ENCODE assay signal across 14 cellular contexts in genomic region chr5:149605354-149605997, GRCh38. TPM values are rescaled to one million over a fixed set of nuclear protein-coding genes. Genes with fewer than 3 reads are reported as not detected.
DNase-seq lines count a peak whose midpoint lies in the region; ATAC-seq, FAIRE-seq and TF ChIP-seq lines count a peak whose summit lies in the region.
"Had no signal": no experiment of that assay in that cellular context is flagged by ENCODE, and none has a peak within 500 bp of the region (broad histone marks: within the 10 kb centered on the region; RNA-seq: fewer than 3 reads in every experiment).

No MANE protein-coding gene starts in this region.

- H3K4me2 ChIP-seq in HCT116 (ENCODE audit: low read length), result peak overlapping the region; percentile 76
- H3K4me2 ChIP-seq in K562 (ENCODE audit: insufficient read depth, low read length), result peak overlapping the region; percentile 83

- peaks cover 0 to 7% of the 10 kb centered on the region in 2 donors for H3K9me3 Mint-ChIP-seq in stimulated activated naive CD8-positive, alpha-beta T cell treated with anti-CD3 and anti-CD28 coated beads, Interleukin-15, amount 100 ng/mL, for 72 hours

- no peak overlapping the region for H3K4me3 Mint-ChIP-seq in stimulated activated naive CD8-positive, alpha-beta T cell treated with anti-CD3 and anti-CD28 coated beads, Interleukin-15, amount 100 ng/mL, for 72 hours

- BruUV-seq in HCT116 (replicated peaks; lab: Mats Ljungman, UMichigan) (no TSS peak), K562 (replicated peaks; lab: Mats Ljungman, UMichigan) (no TSS peak)

- TF ChIP-seq EP300 in K562 (IDR thresholded peaks at IDR 0.05; ENCODE audit: low read length), result no peak

- H3K36me3 ChIP-seq in HCT116 (ENCODE audit: control insufficient read depth in 1 of 2, insufficient read depth in 2 of 2, low read length in 2 of 2) (peaks cover 0 to 7% of the 10 kb centered on the region in 2 experiments; a peak in 1 of 4 replicates), K562 (ENCODE audit: control insufficient read depth, insufficient read depth, low read length) (no peaks in the 10 kb centered on the region), mucosa of rectum (ENCODE audit: control insufficient read depth in 2 of 2, insufficient read depth in 2 of 2, low read length in 2 of 2) (peaks cover 16 to 21% of the 10 kb centered on the region in 2 donors)
- H3K36me3 ChIP-seq in effector memory CD4-positive, alpha-beta T cell (ENCODE audit: control insufficient read depth, insufficient read depth, low read length), result no peaks in the 10 kb centered on the region

- H3K4me1 Mint-ChIP-seq in stimulated activated naive CD8-positive, alpha-beta T cell treated with anti-CD3 and anti-CD28 coated beads, Interleukin-15, amount 100 ng/mL, for 72 hours, result peaks cover 6% of the 10 kb centered on the region

- no peak for FAIRE-seq in K562 (lab: Jason Lieb, UNC)
- no peak for FAIRE-seq in GM12891 (lab: Jason Lieb, UNC)

- TF ChIP-seq CTCF in HCT116 (IDR thresholded peaks at IDR 0.05 in 2 of 3, conservative IDR thresholded peaks at IDR 0.05 in 1 of 3; ENCODE audit: borderline replicate concordance in 1 of 3, insufficient read depth in 1 of 3, low read depth in 2 of 3, low read length in 2 of 3), result no peak
- no peak for TF ChIP-seq CTCF in K562 (IDR thresholded peaks at IDR 0.05 in 2 of 3, conservative IDR thresholded peaks at IDR 0.05 in 1 of 3; ENCODE audit: insufficient read depth in 2 of 3, low read depth in 1 of 3, low read length in 3 of 3)

- H2AFZ ChIP-seq in HCT116 (ENCODE audit: low read depth, low read length, poor library complexity, severe bottlenecking) (no peak overlapping the region), K562 (ENCODE audit: low read depth, low read length) (peak overlapping the region; percentile 88)

- H3K9me1 ChIP-seq in K562 (ENCODE audit: control insufficient read depth, insufficient read depth, low read length), result no peaks in the 10 kb centered on the region

- H3K27me3 ChIP-seq in HCT116 (ENCODE audit: insufficient read depth, low read length), result no peaks in the 10 kb centered on the region
- no peaks in the 10 kb centered on the region for H3K27me3 ChIP-seq in K562 (ENCODE audit: control insufficient read depth in 2 of 2, insufficient read depth in 2 of 2, low read length in 2 of 2)
- H3K27me3 ChIP-seq in mucosa of rectum (ENCODE audit: control insufficient read depth in 2 of 2, insufficient read depth in 2 of 2, low read length in 2 of 2), result no peaks in the 10 kb centered on the region
- no peaks in the 10 kb centered on the region for H3K27me3 ChIP-seq in effector memory CD4-positive, alpha-beta T cell (replicated peaks; ENCODE audit: control insufficient read depth, insufficient read depth, low read length, poor library complexity, severe bottlenecking)

- H3K79me2 ChIP-seq in HCT116 (ENCODE audit: insufficient read depth, low read length) (no peaks in the 10 kb centered on the region), K562 (ENCODE audit: control insufficient read depth, insufficient read depth, low read length) (no peaks in the 10 kb centered on the region)

- peaks cover 31 to 55% of the 10 kb centered on the region in 2 experiments for H3K4me1 ChIP-seq in HCT116 (ENCODE audit: control insufficient read depth in 1 of 2, insufficient read depth in 2 of 2, low read length in 2 of 2)
- peaks cover 14 to 28% of the 10 kb centered on the region in 2 experiments; a peak in 4 of 5 replicates for H3K4me1 ChIP-seq in K562 (replicated peaks in 1 of 2; ENCODE audit: control insufficient read depth in 2 of 2, insufficient read depth in 2 of 2, low read length in 2 of 2)
- peaks cover 12 to 34% of the 10 kb centered on the region in 2 donors for H3K4me1 ChIP-seq in mucosa of rectum (ENCODE audit: control insufficient read depth in 2 of 2, insufficient read depth in 2 of 2, low read length in 2 of 2)
- no peaks in the 10 kb centered on the region for H3K4me1 ChIP-seq in effector memory CD4-positive, alpha-beta T cell (ENCODE audit: control insufficient read depth, insufficient read depth, low read length, poor library complexity, severe bottlenecking)

- H4K20me1 ChIP-seq in HCT116 (ENCODE audit: insufficient read depth) (no peaks in the 10 kb centered on the region), K562 (replicated peaks; ENCODE audit: control insufficient read depth, insufficient read depth, low read length) (no peaks in the 10 kb centered on the region)

- RAD21 ChIA-PET in HCT116 (lab: Charles Lee; ENCODE audit: low non-redundant PET in 1 of 2, low total read pairs in 2 of 2, uncharacterized antibody in 2 of 2, unreplicated experiment in 2 of 2), result interaction anchor here in 1 of 2 experiments (0.6 to 0.7 kb wide), 2 partner anchors 13 to 40 kb away, joined by 3 to 4 read pairs; no protein-coding TSS in a partner anchor

- H3K4me3 ChIP-seq in HCT116 (replicated peaks in 1 of 2; ENCODE audit: low read depth in 1 of 2, low read length in 2 of 2) (peak overlapping the region in 1 of 2 experiments; percentile 37; a peak in 2 of 4 replicates), K562 (no peak overlapping the region), mucosa of rectum (ENCODE audit: low read length in 2 of 2) (no peak overlapping the region)
- no peak overlapping the region for H3K4me3 ChIP-seq in effector memory CD4-positive, alpha-beta T cell (ENCODE audit: insufficient read depth, low read depth, low read length, poor library complexity, severe bottlenecking)
- H3K4me3 ChIP-seq: thoracic aorta had no signal

- TF ChIP-seq POLR2A in HCT116 (IDR thresholded peaks at IDR 0.05; ENCODE audit: borderline replicate concordance, extremely low read depth, insufficient read depth, insufficient read length) (no peak), K562 (conservative IDR thresholded peaks at IDR 0.05) (no peak), GM12891 (IDR thresholded peaks at IDR 0.05; ENCODE audit: low read depth, low read length) (no peak)

- TF ChIP-seq RAD21 in HCT116 (IDR thresholded peaks at IDR 0.05; ENCODE audit: low read depth) (no peak), K562 (CRISPR knock-in tag; conservative IDR thresholded peaks at IDR 0.05 in 1 of 2, IDR thresholded peaks at IDR 0.05 in 1 of 2) (no peak)

- ATAC-seq in HCT116, result peak; percentile 23
- ATAC-seq in K562, result no peak
- no peak for ATAC-seq in stimulated activated naive CD8-positive, alpha-beta T cell treated with anti-CD3 and anti-CD28 coated beads, Interleukin-15, amount 100 ng/mL, for 72 hours

- peak; percentile 76 for DNase-seq in A172 (ENCODE audit: low spot score)
- no peak for DNase-seq in HCT116 (ENCODE audit: low read depth, low spot score)
- DNase-seq in K562 (ENCODE audit: extremely low read depth in 1 of 4, low spot score in 3 of 4), result no peak
- no peak for DNase-seq in T-helper 1 cell
- no peak for DNase-seq in stimulated activated naive CD8-positive, alpha-beta T cell treated with anti-CD3 and anti-CD28 coated beads, Interleukin-15, amount 100 ng/mL, for 72 hours
- DNase-seq in effector memory CD4-positive, alpha-beta T cell, result no peak
- DNase-seq in GM12891 (ENCODE audit: insufficient read length, low spot score), result no peak
- DNase-seq: activated B cell treated with CpG ODN at 0.5 μM for 24 hours, activated T-cell treated with anti-CD3 and anti-CD28 coated beads for 4 hours, DMS153, NCI-H82, occipital lobe had no signal

- peak overlapping the region; percentile 45; the same call in 1 of the 2 replicates for H3K27ac ChIP-seq in HCT116 (ENCODE audit: low read depth, low read length)
- peak overlapping the region; percentile 1; the same call in 1 of the 3 replicates for H3K27ac ChIP-seq in K562 (ENCODE audit: extremely low read depth, low read depth, low read length)
- H3K27ac ChIP-seq in mucosa of rectum (ENCODE audit: low read depth in 2 of 2, low read length in 2 of 2), result peak overlapping the region; percentile 54 to 82
- no peak overlapping the region for H3K27ac ChIP-seq in effector memory CD4-positive, alpha-beta T cell (ENCODE audit: insufficient read depth, low read length, poor library complexity, severe bottlenecking)
- H3K27ac ChIP-seq: thoracic aorta had no signal

- peak overlapping the region in 1 of 2 donors; percentile 13 for H3K27ac Mint-ChIP-seq in stimulated activated naive CD8-positive, alpha-beta T cell treated with anti-CD3 and anti-CD28 coated beads, Interleukin-15, amount 100 ng/mL, for 72 hours

- H3K27me3 Mint-ChIP-seq in stimulated activated naive CD8-positive, alpha-beta T cell treated with anti-CD3 and anti-CD28 coated beads, Interleukin-15, amount 100 ng/mL, for 72 hours, result no peaks in the 10 kb centered on the region
- H3K27me3 Mint-ChIP-seq: activated B cell treated with CpG ODN at 0.5 μM for 24 hours had no signal

- 56% methylated on average over 5 of the region's 5 CpGs for WGBS in K562 (ENCODE audit: insufficient coverage, low coverage, missing lambda C conversion rate)

- H3K9ac ChIP-seq in HCT116 (ENCODE audit: low read length) (peak overlapping the region; percentile 63), K562 (ENCODE audit: insufficient read depth in 1 of 2, low read depth in 2 of 2, low read length in 2 of 2) (no peak overlapping the region), mucosa of rectum (ENCODE audit: low read depth in 1 of 2, low read length in 2 of 2) (no peak overlapping the region)

- in situ Hi-C loops in K562 (cut with MboI), result no loop called here

- intact Hi-C loops in HCT116 (cut with micrococcal nuclease), result no loop called here
- intact Hi-C loops in K562 (cut with micrococcal nuclease), result no loop called here

- H3K9me3 ChIP-seq in HCT116 (ENCODE audit: control insufficient read depth in 1 of 2, insufficient read depth in 1 of 2, low read depth in 1 of 2, low read length in 2 of 2) (peaks cover 7 to 9% of the 10 kb centered on the region in 2 experiments; a peak in 2 of 4 replicates), K562 (replicated peaks; ENCODE audit: control insufficient read depth, insufficient read depth, low read depth, low read length) (peaks cover 6% of the 10 kb centered on the region), mucosa of rectum (ENCODE audit: control insufficient read depth in 2 of 2, low read length in 2 of 2) (no peaks in the 10 kb centered on the region)
- H3K9me3 ChIP-seq in effector memory CD4-positive, alpha-beta T cell (ENCODE audit: control insufficient read depth, low read length), result no peaks in the 10 kb centered on the region
- H3K9me3 ChIP-seq: thoracic aorta had no signal

- CTCF ChIA-PET in HCT116 (lab: Charles Lee) (interaction anchor here (1.2 kb wide), 1 partner anchor 13 kb away, joined by 5 read pairs; no protein-coding TSS in a partner anchor), K562 (lab: Yijun Ruan, JAX; ENCODE audit: low intra/inter-chr PET ratio) (no interaction called here)

- POLR2A ChIA-PET in HCT116 (lab: Charles Lee) (no interaction called here), K562 (lab: Yijun Ruan, JAX) (interaction anchor here (0.8 to 1.3 kb wide), 6 partner anchors 9 to 219 kb away, joined by 3 to 6 read pairs (median 4); partner anchors contain the start of gene ARHGEF37)

- H3K9me2 ChIP-seq in HCT116 (ENCODE audit: insufficient read depth), result no peaks in the 10 kb centered on the region

RNA-seq across cellular contexts. Expression of gene ARHGEF37, which starts 24.2 kb away (rescaled TPM):
- total RNA-seq in A172 (2014; rRNA removed; shearing (Covaris generic)), result 0.69 and 1.6 TPM in 2 replicates
- total RNA-seq in HCT116 (2021; ENCODE audit: unreplicated experiment) (7.0 TPM), K562 (2014; rRNA removed) (0.05 TPM in 1 of 2 replicates, not detected in the other), K562 (2014; rRNA removed; fragmentation: Illumina TruSeq; extraction: Trizol) (0.04 and 0.06 TPM in 2 replicates), K562 (2015; rRNA removed; fragmentation: Illumina TruSeq; extraction: Trizol) (0.14 TPM in 1 of 2 replicates, not detected in the other), K562 (2021) (0.27 and 0.51 TPM in 2 replicates)
- 3.1 and 3.8 TPM in 2 replicates for polyA plus RNA-seq in HCT116 (2012)
- 0.11 TPM in 1 of 2 replicates, not detected in the other for total RNA-seq in K562 (2011; cell fraction: chromatin; rRNA removed; ENCODE audit: low replicate concordance)
- total RNA-seq in K562 (2011; cell fraction: nucleolus; rRNA removed), result not detected in 2 replicates
- 0.15 TPM in 1 of 2 replicates, not detected in the other for total RNA-seq in K562 (2011; cell fraction: nucleoplasm; rRNA removed)
- polyA plus RNA-seq in K562 (2011; rRNA removed) (0.04 TPM in 2 replicates), K562 (2014; fragmentation: Illumina TruSeq; extraction: Trizol) (0.04 TPM in 1 of 2 replicates, not detected in the other), K562 (2014; fragmentation: Nextera tagmentation; extraction: Ambion mirVana) (under 1 TPM; 0.17 to 0.25 TPM), K562 (2014; rRNA removed) (0.01 TPM in 1 of 2 replicates, not detected in the other)
- polyA plus RNA-seq in K562 (2011; cell fraction: cytosol; rRNA removed), result 0.01 TPM in 2 replicates
- 0.09 TPM in 1 of 2 replicates, not detected in the other for polyA plus RNA-seq in K562 (2011; cell fraction: nucleus; rRNA removed)
- 0.05 and 0.21 TPM in 2 replicates for polyA plus RNA-seq in K562 (2012)
- not detected in 2 replicates for polyA minus RNA-seq in K562 (2011; rRNA and poly(A)+ RNA removed)
- polyA minus RNA-seq in K562 (2011; cell fraction: cytosol; rRNA and poly(A)+ RNA removed), result 2.0 TPM in 1 of 2 replicates, not detected in the other
- 0.13 TPM in 1 of 2 replicates, not detected in the other for polyA minus RNA-seq in K562 (2011; cell fraction: nucleus; rRNA and poly(A)+ RNA removed)
- polyA plus RNA-seq in GM12891 (2012; ENCODE audit: low read depth, missing spikeins), result 0.09 TPM

RNA-seq across cellular contexts. Expression of gene CSNK1A1, which starts 54.2 kb away (rescaled TPM):
- total RNA-seq in A172 (2014; rRNA removed; shearing (Covaris generic)), result 354 and 416 TPM in 2 replicates
- total RNA-seq in HCT116 (2021; ENCODE audit: unreplicated experiment) (263 TPM), K562 (2014; rRNA removed) (196 TPM in 2 replicates), K562 (2014; rRNA removed; fragmentation: Illumina TruSeq; extraction: Trizol) (192 and 220 TPM in 2 replicates), K562 (2015; rRNA removed; fragmentation: Illumina TruSeq; extraction: Trizol) (141 and 154 TPM in 2 replicates), K562 (2021) (186 and 196 TPM in 2 replicates)
- polyA plus RNA-seq in HCT116 (2012), result 141 and 181 TPM in 2 replicates
- total RNA-seq in K562 (2011; cell fraction: chromatin; rRNA removed; ENCODE audit: low replicate concordance), result 130 and 191 TPM in 2 replicates
- total RNA-seq in K562 (2011; cell fraction: nucleolus; rRNA removed), result 70.5 and 71.3 TPM in 2 replicates
- total RNA-seq in K562 (2011; cell fraction: nucleoplasm; rRNA removed), result 97.4 and 136 TPM in 2 replicates
- polyA plus RNA-seq in K562 (2011; rRNA removed) (138 and 185 TPM in 2 replicates), K562 (2014; fragmentation: Illumina TruSeq; extraction: Trizol) (120 and 133 TPM in 2 replicates), K562 (2014; fragmentation: Nextera tagmentation; extraction: Ambion mirVana) (10 to 100 TPM; 49.1 to 63.3 TPM), K562 (2014; rRNA removed) (116 and 117 TPM in 2 replicates)
- polyA plus RNA-seq in K562 (2011; cell fraction: cytosol; rRNA removed), result 64.6 and 80.0 TPM in 2 replicates
- 60.4 and 64.4 TPM in 2 replicates for polyA plus RNA-seq in K562 (2011; cell fraction: nucleus; rRNA removed)
- polyA plus RNA-seq in K562 (2012), result 86.1 and 129 TPM in 2 replicates
- 262 and 295 TPM in 2 replicates for polyA minus RNA-seq in K562 (2011; rRNA and poly(A)+ RNA removed)
- 105 and 106 TPM in 2 replicates for polyA minus RNA-seq in K562 (2011; cell fraction: cytosol; rRNA and poly(A)+ RNA removed)
- 88.7 and 149 TPM in 2 replicates for polyA minus RNA-seq in K562 (2011; cell fraction: nucleus; rRNA and poly(A)+ RNA removed)
- 64.7 TPM for polyA plus RNA-seq in GM12891 (2012; ENCODE audit: low read depth, missing spikeins)
